Comparison of ENCODE assay signal across 26 cellular contexts in genomic region chr2:68018727-68019126, GRCh38. TPM values are rescaled to one million over a fixed set of nuclear protein-coding genes. Genes with fewer than 3 reads are reported as not detected.
DNase-seq lines count a peak whose midpoint lies in the region; ATAC-seq and TF ChIP-seq lines count a peak whose summit lies in the region.
"Had no signal": no experiment of that assay in that cellular context is flagged by ENCODE, and none has a peak within 500 bp of the region (broad histone marks: within the 10 kb centered on the region; RNA-seq: fewer than 3 reads in every experiment).

No MANE protein-coding gene starts in this region.

- no peaks in the 10 kb centered on the region for H3K27me3 ChIP-seq in PC-3 (ENCODE audit: low read length)
- H3K27me3 ChIP-seq: BLaER1 treated with 17β-estradiol and CSF1 and Interleukin-3, amounts not matched to agents 10 nM and 100 nM had no signal

- H3K27ac ChIP-seq in PC-3 (ENCODE audit: low read length), result 0 out of 2 replicates have a peak overlapping the region, but pooled peaks have one; percentile 11
- H3K27ac ChIP-seq: BLaER1 treated with 17β-estradiol and CSF1 and Interleukin-3, amounts not matched to agents 10 nM and 100 nM; KMS-11; PC-9; SK-N-MC had no signal

- intact Hi-C loops in PC-3 (cut with micrococcal nuclease), result no loop called here

- 0 out of 2 replicates have a peak overlapping the region, but pooled peaks have one; percentile 22 for H2AFZ ChIP-seq in PC-3 (ENCODE audit: low read length)
- H2AFZ ChIP-seq: PC-9 had no signal

- no peaks in the 10 kb centered on the region for H3F3A ChIP-seq in PC-3 (ENCODE audit: low read length, unreplicated experiment)

- POLR2A ChIA-PET in HEK293T (lab: Yijun Ruan, JAX) (no interaction called here), PC-3 (lab: Charles Lee; ENCODE audit: unreplicated experiment) (interaction anchor here (0.6 kb wide), 1 partner anchor 12 kb away, joined by 5 read pairs; no protein-coding TSS in a partner anchor)

- H3K4me1 ChIP-seq in PC-3 (ENCODE audit: insufficient read depth, low read length), result peaks cover 5% of the 10 kb centered on the region; the same call in 1 of the 2 replicates
- H3K4me1 ChIP-seq: BLaER1 treated with 17β-estradiol and CSF1 and Interleukin-3, amounts not matched to agents 10 nM and 100 nM had no signal

- H3K79me2 ChIP-seq in PC-3 (ENCODE audit: low read length), result no peaks in the 10 kb centered on the region

- no peak overlapping the region for H3K9ac ChIP-seq in PC-3 (ENCODE audit: low read length)
- H3K9ac ChIP-seq: BLaER1 treated with 17β-estradiol and CSF1 and Interleukin-3, amounts not matched to agents 10 nM and 100 nM; KMS-11 had no signal

- BruUV-seq in PC-3 (replicated peaks; lab: Mats Ljungman, UMichigan), result no TSS peak

- no peaks in the 10 kb centered on the region for H3K9me2 ChIP-seq in PC-3 (replicated peaks; ENCODE audit: low read length)

- DNase-seq in EH (ENCODE audit: low read depth) (peak; percentile 69), HEK293T (ENCODE audit: extremely low spot score) (no peak), PC-3 (peak; percentile 17), fibroblast of villous mesenchyme (ENCODE audit: low read depth) (peak; percentile 30), NCI-H1048 (lab: John Stamatoyannopoulos, UW) (no peak), SHP77 (lab: John Stamatoyannopoulos, UW) (no peak)
- DNase-seq in activated CD4-positive, alpha-beta T cell treated with anti-CD3 and anti-CD28 coated beads, Interleukin-2, amount 50 U/mL, for 4 hours, result no peak
- DNase-seq: AML-193; CD4-positive, alpha-beta memory T cell; COR-L47; EL; GF-D8; NCI-H1092 treated with DMSO at 0.1 percent for 48 hours; NCI-H1436; NCI-H187; NCI-H2171 treated with DMSO at 0.1 percent for 48 hours; NCI-H345; NCI-H524; NCI-H774; PC-9; RPMI8226; SHP77 treated with DMSO at 0.1 percent for 48 hours had no signal

- H3K4me3 ChIP-seq in PC-3 (ENCODE audit: low read length), result no peak overlapping the region
- H3K4me3 ChIP-seq in fibroblast of villous mesenchyme (ENCODE audit: low read depth, low read length), result no peak overlapping the region
- H3K4me3 ChIP-seq: BLaER1 treated with 17β-estradiol and CSF1 and Interleukin-3, amounts not matched to agents 10 nM and 100 nM; PC-9; SK-N-MC had no signal

- no peak overlapping the region for H3K4me2 ChIP-seq in PC-3 (ENCODE audit: low read length)
- H3K4me2 ChIP-seq: BLaER1 treated with 17β-estradiol and CSF1 and Interleukin-3, amounts not matched to agents 10 nM and 100 nM; KMS-11; PC-9 had no signal

- H4K20me1 ChIP-seq in PC-3 (ENCODE audit: low read length), result no peaks in the 10 kb centered on the region
- H4K20me1 ChIP-seq: BLaER1 treated with 17β-estradiol and CSF1 and Interleukin-3, amounts not matched to agents 10 nM and 100 nM had no signal

- CTCF ChIA-PET in HEK293T (lab: Yijun Ruan, JAX) (interaction anchor here (1.4 kb wide), 1 partner anchor 9 kb away, joined by 3 read pairs; no protein-coding TSS in a partner anchor), PC-3 (lab: Charles Lee) (no interaction called here)

- ATAC-seq in PC-3, result peak; percentile 64
- no peak for ATAC-seq in GM19463 (IDR thresholded peaks at IDR 0.05; ENCODE audit: unreplicated experiment)

- H3K36me3 ChIP-seq in PC-3 (ENCODE audit: low read depth, low read length), result no peaks in the 10 kb centered on the region
- H3K36me3 ChIP-seq: BLaER1 treated with 17β-estradiol and CSF1 and Interleukin-3, amounts not matched to agents 10 nM and 100 nM had no signal

- no peaks in the 10 kb centered on the region for H3K9me3 ChIP-seq in PC-3 (ENCODE audit: low read length)
- H3K9me3 ChIP-seq: BLaER1 treated with 17β-estradiol and CSF1 and Interleukin-3, amounts not matched to agents 10 nM and 100 nM had no signal

- TF ChIP-seq CTCF in PC-3 (conservative IDR thresholded peaks at IDR 0.05; ENCODE audit: low read depth, low read length) (peak; percentile 20; the same call in 1 of the 2 replicates), fibroblast of villous mesenchyme (IDR thresholded peaks at IDR 0.05; ENCODE audit: insufficient read depth, low read depth, low read length) (no peak)

TF ChIP-seq in HEK293T, 16 proteins besides CTCF, POLR2A, EP300 and RAD21:
- TF ChIP-seq BHLHE40 (IDR thresholded peaks at IDR 0.05; ENCODE audit: borderline replicate concordance) (no peak), PKNOX1 (IDR thresholded peaks at IDR 0.05) (0 out of 2 replicates have a peak, but pooled peaks have one; percentile 21)
TF ChIP-seq in HEK293T: peak in this region for 1.

RNA-seq across cellular contexts. Expression of gene C1D, which starts 44.1 kb away (rescaled TPM):
- total RNA-seq in PC-3 (2014; rRNA removed) (19.1 and 24.6 TPM in 2 replicates), fibroblast of villous mesenchyme (23.5 and 31.5 TPM in 2 replicates)

Comparison
In these comparisons a context has a peak if more than half of its experiments do, and no peak if none do; other contexts are left out.
1. DNase-seq: peak in EH (single experiment), PC-3 (single experiment) and fibroblast of villous mesenchyme (single experiment); none in HEK293T (single experiment), NCI-H1048 (single experiment), SHP77 (0 of 2) and activated CD4-positive, alpha-beta T cell treated with anti-CD3 and anti-CD28 coated beads, Interleukin-2, amount 50 U/mL, for 4 hours (0 of 2).